8 cellular contexts compared by ENCODE assay signal in genomic region chr5:141192110-141192725, GRCh38.
DNase-seq lines count a peak whose midpoint lies in the region; ATAC-seq and TF ChIP-seq lines count a peak whose summit lies in the region.

TSS of gene PCDHB10 (plus strand) at chr5:141192353. CDS start at chr5:141192553, 200 bp downstream.

- DNase-seq in Ammon's horn (ENCODE audit: low spot score) (peak; percentile 47), RPMI8226 (peak; percentile 34), fibroblast of mammary gland (ENCODE audit: low read depth) (peak; percentile 8)
- DNase-seq in stimulated activated CD4-positive, alpha-beta T cell treated with anti-CD3 and anti-CD28 coated beads, Interleukin-12 subunit alpha, Interleukin-12 subunit beta, amount 100 ng/mL, for 48 hours (ENCODE audit: low read depth in 2 of 3, low spot score in 1 of 3), result peak; percentile 10 to 24 (median 16)
- DNase-seq in stimulated activated naive CD4-positive, alpha-beta T cell treated with Interleukin-2 at 50 U/mL for 16 hours (lab: John Stamatoyannopoulos, UW), result no peak

- H3K4me3 ChIP-seq in fibroblast of mammary gland (ENCODE audit: control insufficient read depth, low read depth, low read length), result no peak within 1 kb of the TSS

- peak; percentile 49 for TF ChIP-seq CTCF in GM12873 (IDR thresholded peaks at IDR 0.05; ENCODE audit: insufficient read depth, low read depth, low read length, missing control alignments)
- TF ChIP-seq CTCF in fibroblast of mammary gland (conservative IDR thresholded peaks at IDR 0.05; ENCODE audit: control insufficient read depth, insufficient read depth, low read depth, low read length), result peak; percentile 35

- no peak for ATAC-seq in HG02870 (IDR thresholded peaks at IDR 0.05; ENCODE audit: unreplicated experiment)
- no peak for ATAC-seq in HG03135 (IDR thresholded peaks at IDR 0.05; ENCODE audit: unreplicated experiment)
